Comparison of ENCODE assay signal across 13 cellular contexts in the genomic region with DNA sequence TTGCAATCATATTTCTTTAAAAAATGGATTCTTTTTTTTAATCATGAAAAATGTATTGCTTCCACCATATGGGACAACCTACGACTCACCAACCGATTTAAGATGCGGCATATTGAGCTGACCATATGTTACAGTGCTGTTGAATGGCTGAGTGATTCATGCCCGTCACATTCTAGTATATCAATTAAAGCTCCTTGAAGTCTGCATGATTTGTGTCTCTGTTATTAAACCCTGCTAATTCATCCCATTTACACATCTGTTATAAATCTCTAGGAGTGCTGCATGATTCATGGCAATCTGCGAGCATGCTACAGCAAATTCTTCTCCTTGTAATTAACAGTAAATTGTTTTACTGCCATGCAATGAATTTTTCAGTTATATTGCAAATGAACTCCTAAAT.
DNase-seq lines count a peak whose midpoint lies in the region; FAIRE-seq and TF ChIP-seq lines count a peak whose summit lies in the region.
"Had no signal": no experiment of that assay in that cellular context is flagged by ENCODE, and none has a peak within 500 bp of the region (broad histone marks: within the 10 kb centered on the region; RNA-seq: fewer than 3 reads in every experiment).

No MANE protein-coding gene starts in this region.

- H3K9me3 ChIP-seq in A673 (ENCODE audit: low read depth, low read length, poor library complexity, severe bottlenecking) (no peaks in the 10 kb centered on the region), small intestine (ENCODE audit: control insufficient read depth, low read depth) (no peaks in the 10 kb centered on the region), stomach (no peaks in the 10 kb centered on the region)

- no peaks in the 10 kb centered on the region for H3K36me3 Mint-ChIP-seq in glutamatergic neuron (ENCODE audit: unreplicated experiment)

- no peak for TF ChIP-seq POLR2A in stomach (IDR thresholded peaks at IDR 0.05)

- CTCF ChIA-PET in A673 (lab: Charles Lee): interaction anchor here (0.6 kb wide), 1 partner anchor 8 kb away, joined by 3 read pairs; no protein-coding TSS in a partner anchor
- CTCF ChIA-PET in HEK293T (lab: Yijun Ruan, JAX): interaction anchor here (0.6 to 0.8 kb wide), 2 partner anchors 38 to 583 kb away, joined by 3 to 5 read pairs; no protein-coding TSS in a partner anchor

- POLR2A ChIA-PET in A673 (lab: Charles Lee; ENCODE audit: low non-redundant PET): interaction anchor here (0.7 kb wide), 1 partner anchor 293 kb away, joined by 3 read pairs; no protein-coding TSS in a partner anchor
- POLR2A ChIA-PET in HEK293T (lab: Yijun Ruan, JAX): no interaction called here

- 59 to 61% (median 61%) methylated on average over 5 of the region's 5 CpGs for WGBS in small intestine, 3 donors
- 73 to 85% (median 82%) methylated on average over 5 of the region's 5 CpGs for WGBS in stomach, 5 donors

- H3K27ac ChIP-seq in A673 (ENCODE audit: low read depth, low read length, poor library complexity, severe bottlenecking) (no peak overlapping the region), small intestine (ENCODE audit: low read depth in 1 of 2, low read length in 1 of 2) (no peak overlapping the region), stomach (no peak overlapping the region)

- H3K4me3 ChIP-seq in A673 (ENCODE audit: low read depth, low read length, poor library complexity, severe bottlenecking): no peak overlapping the region
- no peak overlapping the region for H3K4me3 ChIP-seq in small intestine (ENCODE audit: low read depth in 1 of 2, low read length in 2 of 2)
- H3K4me3 ChIP-seq in stomach: no peak overlapping the region

- H3K36me3 ChIP-seq in A673 (ENCODE audit: insufficient read depth, low read length, poor library complexity, severe bottlenecking) (no peaks in the 10 kb centered on the region), small intestine (ENCODE audit: control insufficient read depth in 2 of 2, insufficient read depth in 2 of 2, low read length in 2 of 2) (no peaks in the 10 kb centered on the region), stomach (no peaks in the 10 kb centered on the region)

- H3K4me1 ChIP-seq in A673 (ENCODE audit: insufficient read depth, low read length, poor library complexity, severe bottlenecking) (peaks cover 16% of the 10 kb centered on the region), small intestine (ENCODE audit: control insufficient read depth in 2 of 2, insufficient read depth in 1 of 2, low read depth in 1 of 2, low read length in 1 of 2) (no peaks in the 10 kb centered on the region), stomach (no peaks in the 10 kb centered on the region)

- peaks cover 2% of the 10 kb centered on the region for H3K27me3 Mint-ChIP-seq in glutamatergic neuron (ENCODE audit: unreplicated experiment)

- no TSS peak for BruUV-seq in A673 (replicated peaks; lab: Mats Ljungman, UMichigan)

- TF ChIP-seq EP300 in stomach (IDR thresholded peaks at IDR 0.05): no peak

- H3K27me3 ChIP-seq in A673 (replicated peaks; ENCODE audit: insufficient read depth, low read depth, low read length, poor library complexity) (peaks cover 82% of the 10 kb centered on the region), small intestine (ENCODE audit: control insufficient read depth in 2 of 2, insufficient read depth in 2 of 2, low read length in 2 of 2) (no peaks in the 10 kb centered on the region), stomach (no peaks in the 10 kb centered on the region)

- H3K9me3 Mint-ChIP-seq in glutamatergic neuron (ENCODE audit: unreplicated experiment): peaks cover 3% of the 10 kb centered on the region

- peak overlapping the region; percentile 97 for H3K27ac Mint-ChIP-seq in glutamatergic neuron (ENCODE audit: unreplicated experiment)
- H3K27ac Mint-ChIP-seq: activated T-cell treated with anti-CD3 and anti-CD28 coated beads, Interleukin-2, amount 50 U/mL, for 72 hours had no signal

- TF ChIP-seq CTCF in A673 (conservative IDR thresholded peaks at IDR 0.05; ENCODE audit: low read depth, low read length) (no peak), glutamatergic neuron (IDR thresholded peaks at IDR 0.05; ENCODE audit: partially characterized antibody, unreplicated experiment) (no peak), stomach (IDR thresholded peaks at IDR 0.05) (no peak)

- intact Hi-C loops in A673 (cut with micrococcal nuclease; ENCODE audit: unreplicated experiment) (no loop called here), stomach (cut with DNase I; ENCODE audit: low total_unique reads) (no loop called here)

- FAIRE-seq in small intestine (lab: Jason Lieb, UNC): no peak

- H3K4me3 Mint-ChIP-seq in glutamatergic neuron (ENCODE audit: unreplicated experiment): peak overlapping the region; percentile 64
- H3K4me3 Mint-ChIP-seq: activated T-cell treated with anti-CD3 and anti-CD28 coated beads, Interleukin-2, amount 50 U/mL, for 72 hours had no signal

- H3K4me1 Mint-ChIP-seq in glutamatergic neuron (ENCODE audit: low read depth, unreplicated experiment): peaks cover 60% of the 10 kb centered on the region

- DNase-seq in A673 (ENCODE audit: low spot score) (peak; percentile 45), HEK293T (ENCODE audit: extremely low spot score) (peak; percentile 27), NCI-H82 treated with DMSO at 0.1 percent for 48 hours (lab: John Stamatoyannopoulos, UW; ENCODE audit: unreplicated experiment) (peak; percentile 99), glutamatergic neuron (no peak), small intestine (no peak), T1000 (lab: John Stamatoyannopoulos, UW) (no peak), NCI-H2081 treated with DMSO at 0.1 percent for 48 hours (lab: John Stamatoyannopoulos, UW) (no peak), stomach (no peak)
- DNase-seq: activated T-cell treated with anti-CD3 and anti-CD28 coated beads, Interleukin-2, amount 50 U/mL, for 72 hours; GDM1; head of caudate nucleus; NCI-H748 treated with DMSO at 0.1 percent for 48 hours; nucleus accumbens had no signal

TF ChIP-seq in HEK293T, 16 proteins besides CTCF, POLR2A, EP300 and RAD21:
- TF ChIP-seq NFRKB (IDR thresholded peaks at IDR 0.05) (no peak), ELF4 (IDR thresholded peaks at IDR 0.05) (no peak), ARNT (IDR thresholded peaks at IDR 0.05) (no peak), L3MBTL2 (conservative IDR thresholded peaks at IDR 0.05) (no peak), FOXA1 (IDR thresholded peaks at IDR 0.05) (no peak), BHLHE40 (IDR thresholded peaks at IDR 0.05; ENCODE audit: borderline replicate concordance) (no peak), SUZ12 (IDR thresholded peaks at IDR 0.05) (no peak), CTBP1 (IDR thresholded peaks at IDR 0.05; ENCODE audit: borderline replicate concordance) (peak; percentile 76; the same call in 1 of the 2 replicates), LEF1 (IDR thresholded peaks at IDR 0.05; ENCODE audit: borderline replicate concordance) (peak; percentile 60; the same call in 1 of the 2 replicates), ZNF384 (IDR thresholded peaks at IDR 0.05) (peak; percentile 45; the same call in 1 of the 2 replicates), TARDBP (IDR thresholded peaks at IDR 0.05) (no peak), HDGF (IDR thresholded peaks at IDR 0.05; ENCODE audit: borderline replicate concordance) (no peak), FOXM1 (IDR thresholded peaks at IDR 0.05; ENCODE audit: borderline replicate concordance) (no peak), SP1 (IDR thresholded peaks at IDR 0.05) (no peak), FOXK2 (IDR thresholded peaks at IDR 0.05) (no peak)
- TF ChIP-seq, protein P1, sequence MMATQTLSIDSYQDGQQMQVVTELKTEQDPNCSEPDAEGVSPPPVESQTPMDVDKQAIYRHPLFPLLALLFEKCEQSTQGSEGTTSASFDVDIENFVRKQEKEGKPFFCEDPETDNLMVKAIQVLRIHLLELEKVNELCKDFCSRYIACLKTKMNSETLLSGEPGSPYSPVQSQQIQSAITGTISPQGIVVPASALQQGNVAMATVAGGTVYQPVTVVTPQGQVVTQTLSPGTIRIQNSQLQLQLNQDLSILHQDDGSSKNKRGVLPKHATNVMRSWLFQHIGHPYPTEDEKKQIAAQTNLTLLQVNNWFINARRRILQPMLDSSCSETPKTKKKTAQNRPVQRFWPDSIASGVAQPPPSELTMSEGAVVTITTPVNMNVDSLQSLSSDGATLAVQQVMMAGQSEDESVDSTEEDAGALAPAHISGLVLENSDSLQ (IDR thresholded peaks at IDR 0.05): peak; percentile 95
TF ChIP-seq in HEK293T: peak in this region for 4.

Comparison
In these comparisons a context has a peak if more than half of its experiments do, and no peak if none do; other contexts are left out.
1. DNase-seq: peak in A673 (single experiment), HEK293T (single experiment) and NCI-H82 treated with DMSO at 0.1 percent for 48 hours (single experiment); none in glutamatergic neuron (single experiment), small intestine (single experiment), T1000 (single experiment), NCI-H2081 treated with DMSO at 0.1 percent for 48 hours (single experiment) and stomach (single experiment).